Comparison of ENCODE assay signal across 19 cellular contexts in genomic region chr21:43588957-43589356, GRCh38.
DNase-seq lines count a peak whose midpoint lies in the region; ATAC-seq, FAIRE-seq and TF ChIP-seq lines count a peak whose summit lies in the region.
"Had no signal": no experiment of that assay in that cellular context is flagged by ENCODE, and none has a peak within 500 bp of the region (broad histone marks: within the 10 kb centered on the region; RNA-seq: fewer than 3 reads in every experiment).

No MANE protein-coding gene starts in this region.

- DNase-seq in A549 (ENCODE audit: low read depth in 1 of 2, low spot score in 1 of 2) = peak in 1 of 2 experiments; percentile 39
- DNase-seq in RWPE2 (ENCODE audit: low spot score) = no peak
- DNase-seq in foreskin keratinocyte = no peak
- no peak for DNase-seq in trophoblast cell
- no peak for DNase-seq in activated CD8-positive, alpha-beta memory T cell treated with anti-CD3 and anti-CD28 coated beads, Interleukin-2, amount 10 ng/mL, durations not matched to agents 7 days and 5 days
- no peak for DNase-seq in natural killer cell
- no peak for DNase-seq in SJCRH30
- DNase-seq: CD4-positive, alpha-beta T cell; DND-41; GF-D8; GOT3; KBM-7; NCI-H1105; NCI-H1694 treated with DMSO at 0.1 percent for 48 hours; NCI-H69 had no signal

- H3K27ac ChIP-seq in A549 (peak overlapping the region; percentile 96 to 98), RWPE2 (ENCODE audit: poor library complexity, severe bottlenecking) (peak overlapping the region; percentile 100), foreskin keratinocyte (peak overlapping the region; percentile 40), trophoblast cell (ENCODE audit: low read depth, low read length) (peak overlapping the region; percentile 42), SJCRH30 (no peak overlapping the region)
- H3K27ac ChIP-seq: HL-60 had no signal

- CTCF ChIA-PET in A549 (lab: Yijun Ruan, JAX) = interaction anchor here (1.3 to 4.7 kb wide), 3 partner anchors 9 to 57 kb away, joined by 5 to 25 read pairs (median 5); no protein-coding TSS in a partner anchor
- CTCF ChIA-PET in activated CD8-positive, alpha-beta memory T cell treated with anti-CD3 and anti-CD28 coated beads, Interleukin-2, amount 10 ng/mL, durations not matched to agents 7 days and 5 days (lab: Charles Lee) = interaction anchor here (0.7 kb wide), 1 partner anchor 57 kb away, joined by 3 read pairs; no protein-coding TSS in a partner anchor

- H3K4me3 ChIP-seq in A549 (no peak overlapping the region), RWPE2 (ENCODE audit: severe bottlenecking) (no peak overlapping the region), trophoblast cell (ENCODE audit: low read depth, low read length) (no peak overlapping the region), SJCRH30 (no peak overlapping the region)

- no peaks in the 10 kb centered on the region for H3K27me3 ChIP-seq in RWPE2 (ENCODE audit: insufficient read depth, poor library complexity, severe bottlenecking)
- no peaks in the 10 kb centered on the region for H3K27me3 ChIP-seq in foreskin keratinocyte
- H3K27me3 ChIP-seq in trophoblast cell (ENCODE audit: insufficient read depth, low read length) = no peaks in the 10 kb centered on the region
- H3K27me3 ChIP-seq in SJCRH30 = no peaks in the 10 kb centered on the region

- no peaks in the 10 kb centered on the region for H3K36me3 Mint-ChIP-seq in activated CD8-positive, alpha-beta memory T cell treated with anti-CD3 and anti-CD28 coated beads, Interleukin-2, amount 10 ng/mL, durations not matched to agents 7 days and 5 days
- H3K36me3 Mint-ChIP-seq in natural killer cell = no peaks in the 10 kb centered on the region

- peak overlapping the region; percentile 67 for H2BK12ac ChIP-seq in trophoblast cell (ENCODE audit: low read length)

- no peaks in the 10 kb centered on the region for H3K9me3 Mint-ChIP-seq in activated CD8-positive, alpha-beta memory T cell treated with anti-CD3 and anti-CD28 coated beads, Interleukin-2, amount 10 ng/mL, durations not matched to agents 7 days and 5 days (ENCODE audit: low read depth)
- no peaks in the 10 kb centered on the region for H3K9me3 Mint-ChIP-seq in natural killer cell
- H3K9me3 Mint-ChIP-seq: CD4-positive, alpha-beta T cell had no signal

- no peak overlapping the region for H3K4me3 Mint-ChIP-seq in activated CD8-positive, alpha-beta memory T cell treated with anti-CD3 and anti-CD28 coated beads, Interleukin-2, amount 10 ng/mL, durations not matched to agents 7 days and 5 days
- H3K4me3 Mint-ChIP-seq in natural killer cell = no peak overlapping the region
- H3K4me3 Mint-ChIP-seq: B cell; CD4-positive, alpha-beta T cell had no signal

- peaks cover 28% of the 10 kb centered on the region for H3K79me1 ChIP-seq in trophoblast cell (ENCODE audit: low read length)

- peak overlapping the region; percentile 65 for H2AK5ac ChIP-seq in trophoblast cell (ENCODE audit: low read length)

- ATAC-seq in A549 = no peak
- ATAC-seq in RWPE2 (ENCODE audit: low read depth) = no peak
- ATAC-seq in foreskin keratinocyte = no peak
- no peak for ATAC-seq in activated CD8-positive, alpha-beta memory T cell treated with anti-CD3 and anti-CD28 coated beads, Interleukin-2, amount 10 ng/mL, durations not matched to agents 7 days and 5 days
- ATAC-seq in natural killer cell = no peak
- no peak for ATAC-seq in HG02852 (IDR thresholded peaks at IDR 0.05; ENCODE audit: unreplicated experiment)
- ATAC-seq: Right ventricle myocardium inferior had no signal

- H3K27ac Mint-ChIP-seq in activated CD8-positive, alpha-beta memory T cell treated with anti-CD3 and anti-CD28 coated beads, Interleukin-2, amount 10 ng/mL, durations not matched to agents 7 days and 5 days = no peak overlapping the region
- H3K27ac Mint-ChIP-seq in natural killer cell = no peak overlapping the region
- H3K27ac Mint-ChIP-seq: B cell; CD4-positive, alpha-beta T cell had no signal

- peak overlapping the region; percentile 87 for H4K91ac ChIP-seq in trophoblast cell (ENCODE audit: low read depth, low read length)

- POLR2A ChIA-PET in A549 (lab: Yijun Ruan, JAX) = no interaction called here

- H3K4ac ChIP-seq in trophoblast cell (ENCODE audit: low read depth, low read length) = no peak overlapping the region

- H3K9ac ChIP-seq in trophoblast cell (ENCODE audit: low read length) = no peak overlapping the region

- H3K9me3 ChIP-seq in A549 (0 out of 3 replicates have a peak, but pooled peaks cover 5% of the 10 kb centered on the region), RWPE2 (ENCODE audit: severe bottlenecking) (no peaks in the 10 kb centered on the region), trophoblast cell (ENCODE audit: insufficient read depth, low read depth, low read length) (no peaks in the 10 kb centered on the region), SJCRH30 (replicated peaks) (peaks cover 3% of the 10 kb centered on the region; the same call in 1 of the 2 replicates)

- H3K36me3 ChIP-seq in RWPE2 (ENCODE audit: low read depth) = peaks cover 48% of the 10 kb centered on the region
- no peaks in the 10 kb centered on the region for H3K36me3 ChIP-seq in trophoblast cell (ENCODE audit: control insufficient read depth in 1 of 2, insufficient read depth in 2 of 2, low read length in 2 of 2)
- no peaks in the 10 kb centered on the region; the same call in 1 of the 2 replicates for H3K36me3 ChIP-seq in SJCRH30

- H3K18ac ChIP-seq in trophoblast cell (ENCODE audit: low read length) = no peak overlapping the region

- H3K23ac ChIP-seq in trophoblast cell (ENCODE audit: low read length) = no peak overlapping the region

- H3K79me2 ChIP-seq in trophoblast cell (ENCODE audit: control insufficient read depth, insufficient read depth, low read length, poor library complexity) = peaks cover 1% of the 10 kb centered on the region

- 86% methylated on average over 1 of the region's 1 CpG for WGBS in A549 (ENCODE audit: missing lambda C conversion rate)
- no CpG with 5 or more reads among the region's 1 CpG for WGBS in trophoblast cell (ENCODE audit: extremely low coverage, insufficient coverage, insufficient read length)

- no peak for TF ChIP-seq POLR2A in A549 (IDR thresholded peaks at IDR 0.05; ENCODE audit: low read length)

- no peak overlapping the region for H2AFZ ChIP-seq in trophoblast cell (ENCODE audit: insufficient read depth, low read length, poor library complexity)

- FAIRE-seq in A549 (lab: Jason Lieb, UNC) = no peak

- peak overlapping the region; percentile 47 for H3K4me2 ChIP-seq in A549
- H3K4me2 ChIP-seq in trophoblast cell (ENCODE audit: low read length) = no peak overlapping the region

- H4K12ac ChIP-seq in trophoblast cell (ENCODE audit: low read depth, low read length) = no peak overlapping the region

- intact Hi-C loops in natural killer cell (cut with micrococcal nuclease) = no loop called here

- TF ChIP-seq CTCF in A549 (IDR thresholded peaks at IDR 0.05) (no peak), RWPE2 (IDR thresholded peaks at IDR 0.05; ENCODE audit: poor library complexity, severe bottlenecking) (no peak), foreskin keratinocyte (conservative IDR thresholded peaks at IDR 0.05) (no peak), natural killer cell (IDR thresholded peaks at IDR 0.05) (no peak)

- H4K8ac ChIP-seq in trophoblast cell (ENCODE audit: low read depth, low read length) = peak overlapping the region; percentile 71

- H2BK5ac ChIP-seq in trophoblast cell (ENCODE audit: low read depth, low read length, poor library complexity) = peak overlapping the region; percentile 83

- no peak for TF ChIP-seq RAD21 in A549 (conservative IDR thresholded peaks at IDR 0.05 in 1 of 2, IDR thresholded peaks at IDR 0.05 in 1 of 2)

- H3K4me1 Mint-ChIP-seq in activated CD8-positive, alpha-beta memory T cell treated with anti-CD3 and anti-CD28 coated beads, Interleukin-2, amount 10 ng/mL, durations not matched to agents 7 days and 5 days = peaks cover 4% of the 10 kb centered on the region
- H3K4me1 Mint-ChIP-seq in natural killer cell = peaks cover 0 to 6% of the 10 kb centered on the region in 2 donors
- H3K4me1 Mint-ChIP-seq: B cell had no signal

- no peak for TF ChIP-seq EP300 in A549 (IDR thresholded peaks at IDR 0.05)

- H3K27me3 Mint-ChIP-seq in activated CD8-positive, alpha-beta memory T cell treated with anti-CD3 and anti-CD28 coated beads, Interleukin-2, amount 10 ng/mL, durations not matched to agents 7 days and 5 days = peaks cover 23% of the 10 kb centered on the region
- peaks cover 10 to 23% of the 10 kb centered on the region in 2 donors for H3K27me3 Mint-ChIP-seq in natural killer cell (ENCODE audit: low read depth in 2 of 2)
- H3K27me3 Mint-ChIP-seq: CD4-positive, alpha-beta T cell had no signal

- H3K4me1 ChIP-seq in A549 (peaks cover 93% of the 10 kb centered on the region), RWPE2 (ENCODE audit: insufficient read depth, poor library complexity, severe bottlenecking) (peaks cover 62% of the 10 kb centered on the region), foreskin keratinocyte (peaks cover 26% of the 10 kb centered on the region), trophoblast cell (ENCODE audit: control insufficient read depth in 1 of 2, insufficient read depth in 2 of 2, low read length in 2 of 2) (peaks cover 7 to 19% of the 10 kb centered on the region in 2 experiments), SJCRH30 (peaks cover 42% of the 10 kb centered on the region)

- peak overlapping the region; percentile 70 for H2BK120ac ChIP-seq in trophoblast cell (ENCODE audit: insufficient read depth, low read length, poor library complexity)

- peak overlapping the region; percentile 63 for H3K14ac ChIP-seq in trophoblast cell (ENCODE audit: low read length)

TF ChIP-seq in A549, 52 proteins besides CTCF, POLR2A, EP300 and RAD21:
- TF ChIP-seq BHLHE40 (IDR thresholded peaks at IDR 0.05; ENCODE audit: low read depth, low read length) (no peak), HES2 (IDR thresholded peaks at IDR 0.05) (no peak), HOXB5 (CRISPR knock-in tag; IDR thresholded peaks at IDR 0.05) (0 out of 2 replicates have a peak, but pooled peaks have one; percentile 27), MAZ (IDR thresholded peaks at IDR 0.05; ENCODE audit: borderline replicate concordance, low read depth, low read length) (no peak), RFX5 (IDR thresholded peaks at IDR 0.05) (no peak)
